2 cellular contexts compared by ENCODE assay signal in genomic region chr3:25831578-25831977, GRCh38.
A peak's percentile ranks its signal among the peaks of the same experiment; 100 is the strongest.
TF ChIP-seq lines count a peak whose summit lies in the region.

No MANE protein-coding gene starts in this region.

TF ChIP-seq in GM12891, 5 proteins besides CTCF, POLR2A, EP300 and RAD21:
- TF ChIP-seq PAX5 (IDR thresholded peaks at IDR 0.05; ENCODE audit: insufficient read depth, low read length, severe bottlenecking) (no peak), POU2F2 (IDR thresholded peaks at IDR 0.05; ENCODE audit: low read depth, low read length) (no peak), TAF1 (IDR thresholded peaks at IDR 0.05; ENCODE audit: low read depth, low read length) (no peak), POLR2AphosphoS5 (IDR thresholded peaks at IDR 0.05; ENCODE audit: low read depth, low read length) (no peak), SPI1 (IDR thresholded peaks at IDR 0.05; ENCODE audit: low read depth, low read length) (no peak)

TF ChIP-seq in K562, 482 proteins besides CTCF, POLR2A, EP300 and RAD21:
- TF ChIP-seq NKRF (IDR thresholded peaks at IDR 0.05; ENCODE audit: borderline replicate concordance) (no peak), ZNF143 (CRISPR knock-in tag; IDR thresholded peaks at IDR 0.05) (no peak), MCM7 (IDR thresholded peaks at IDR 0.05) (no peak), CREB3 (tag; conservative IDR thresholded peaks at IDR 0.05; ENCODE audit: low read depth) (no peak), ZNF384 (IDR thresholded peaks at IDR 0.05; ENCODE audit: low read depth, low read length) (0 out of 2 replicates have a peak, but pooled peaks have one; percentile 28), ETS2 (tag; IDR thresholded peaks at IDR 0.05; ENCODE audit: borderline replicate concordance, poor library complexity, severe bottlenecking) (no peak), C11orf30 (IDR thresholded peaks at IDR 0.05; ENCODE audit: low read depth) (no peak), HMG20A (CRISPR knock-in tag; conservative IDR thresholded peaks at IDR 0.05) (no peak), ZNF436 (CRISPR knock-in tag; IDR thresholded peaks at IDR 0.05) (no peak), ZNF23 (CRISPR knock-in tag; IDR thresholded peaks at IDR 0.05) (no peak), CHD1 (IDR thresholded peaks at IDR 0.05; ENCODE audit: low read length) (no peak), CSDE1 (IDR thresholded peaks at IDR 0.05) (no peak), BCLAF1 (IDR thresholded peaks at IDR 0.05; ENCODE audit: borderline replicate concordance in 1 of 2, control insufficient read depth in 1 of 2, low read depth in 2 of 2, low read length in 1 of 2) (no peak), SMAD3 (CRISPR knock-in tag; conservative IDR thresholded peaks at IDR 0.05) (no peak), STAT5B (CRISPR knock-in tag; IDR thresholded peaks at IDR 0.05) (no peak), BCL6 (CRISPR knock-in tag; IDR thresholded peaks at IDR 0.05) (no peak), ELF1 (tag; IDR thresholded peaks at IDR 0.05) (no peak), PTTG1 (tag; IDR thresholded peaks at IDR 0.05; ENCODE audit: low read depth) (no peak), ZNF354B (CRISPR knock-in tag; IDR thresholded peaks at IDR 0.05) (no peak), SIX5 (IDR thresholded peaks at IDR 0.05; ENCODE audit: borderline replicate concordance in 1 of 2, insufficient read depth in 1 of 2, low read depth in 1 of 2, low read length in 2 of 2) (no peak)
- TF ChIP-seq, protein P1, sequence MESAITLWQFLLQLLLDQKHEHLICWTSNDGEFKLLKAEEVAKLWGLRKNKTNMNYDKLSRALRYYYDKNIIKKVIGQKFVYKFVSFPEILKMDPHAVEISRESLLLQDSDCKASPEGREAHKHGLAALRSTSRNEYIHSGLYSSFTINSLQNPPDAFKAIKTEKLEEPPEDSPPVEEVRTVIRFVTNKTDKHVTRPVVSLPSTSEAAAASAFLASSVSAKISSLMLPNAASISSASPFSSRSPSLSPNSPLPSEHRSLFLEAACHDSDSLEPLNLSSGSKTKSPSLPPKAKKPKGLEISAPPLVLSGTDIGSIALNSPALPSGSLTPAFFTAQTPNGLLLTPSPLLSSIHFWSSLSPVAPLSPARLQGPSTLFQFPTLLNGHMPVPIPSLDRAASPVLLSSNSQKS (CRISPR knock-in tag; IDR thresholded peaks at IDR 0.05): no peak
- TF ChIP-seq, protein P2, sequence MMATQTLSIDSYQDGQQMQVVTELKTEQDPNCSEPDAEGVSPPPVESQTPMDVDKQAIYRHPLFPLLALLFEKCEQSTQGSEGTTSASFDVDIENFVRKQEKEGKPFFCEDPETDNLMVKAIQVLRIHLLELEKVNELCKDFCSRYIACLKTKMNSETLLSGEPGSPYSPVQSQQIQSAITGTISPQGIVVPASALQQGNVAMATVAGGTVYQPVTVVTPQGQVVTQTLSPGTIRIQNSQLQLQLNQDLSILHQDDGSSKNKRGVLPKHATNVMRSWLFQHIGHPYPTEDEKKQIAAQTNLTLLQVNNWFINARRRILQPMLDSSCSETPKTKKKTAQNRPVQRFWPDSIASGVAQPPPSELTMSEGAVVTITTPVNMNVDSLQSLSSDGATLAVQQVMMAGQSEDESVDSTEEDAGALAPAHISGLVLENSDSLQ (IDR thresholded peaks at IDR 0.05): peak; percentile 56
- TF ChIP-seq, protein P3, sequence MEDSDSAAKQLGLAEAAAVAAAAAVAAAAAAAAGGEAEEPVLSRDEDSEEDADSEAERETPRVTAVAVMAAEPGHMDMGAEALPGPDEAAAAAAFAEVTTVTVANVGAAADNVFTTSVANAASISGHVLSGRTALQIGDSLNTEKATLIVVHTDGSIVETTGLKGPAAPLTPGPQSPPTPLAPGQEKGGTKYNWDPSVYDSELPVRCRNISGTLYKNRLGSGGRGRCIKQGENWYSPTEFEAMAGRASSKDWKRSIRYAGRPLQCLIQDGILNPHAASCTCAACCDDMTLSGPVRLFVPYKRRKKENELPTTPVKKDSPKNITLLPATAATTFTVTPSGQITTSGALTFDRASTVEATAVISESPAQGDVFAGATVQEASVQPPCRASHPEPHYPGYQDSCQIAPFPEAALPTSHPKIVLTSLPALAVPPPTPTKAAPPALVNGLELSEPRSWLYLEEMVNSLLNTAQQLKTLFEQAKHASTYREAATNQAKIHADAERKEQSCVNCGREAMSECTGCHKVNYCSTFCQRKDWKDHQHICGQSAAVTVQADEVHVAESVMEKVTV (CRISPR knock-in tag; IDR thresholded peaks at IDR 0.05): 0 out of 2 replicates have a peak, but pooled peaks have one; percentile 11
- TF ChIP-seq, protein P4, sequence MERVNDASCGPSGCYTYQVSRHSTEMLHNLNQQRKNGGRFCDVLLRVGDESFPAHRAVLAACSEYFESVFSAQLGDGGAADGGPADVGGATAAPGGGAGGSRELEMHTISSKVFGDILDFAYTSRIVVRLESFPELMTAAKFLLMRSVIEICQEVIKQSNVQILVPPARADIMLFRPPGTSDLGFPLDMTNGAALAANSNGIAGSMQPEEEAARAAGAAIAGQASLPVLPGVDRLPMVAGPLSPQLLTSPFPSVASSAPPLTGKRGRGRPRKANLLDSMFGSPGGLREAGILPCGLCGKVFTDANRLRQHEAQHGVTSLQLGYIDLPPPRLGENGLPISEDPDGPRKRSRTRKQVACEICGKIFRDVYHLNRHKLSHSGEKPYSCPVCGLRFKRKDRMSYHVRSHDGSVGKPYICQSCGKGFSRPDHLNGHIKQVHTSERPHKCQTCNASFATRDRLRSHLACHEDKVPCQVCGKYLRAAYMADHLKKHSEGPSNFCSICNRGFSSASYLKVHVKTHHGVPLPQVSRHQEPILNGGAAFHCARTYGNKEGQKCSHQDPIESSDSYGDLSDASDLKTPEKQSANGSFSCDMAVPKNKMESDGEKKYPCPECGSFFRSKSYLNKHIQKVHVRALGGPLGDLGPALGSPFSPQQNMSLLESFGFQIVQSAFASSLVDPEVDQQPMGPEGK (CRISPR knock-in tag; IDR thresholded peaks at IDR 0.05; ENCODE audit: borderline replicate concordance): no peak
TF ChIP-seq in K562: peak in this region for 3.
